16 cellular contexts compared by ENCODE assay signal in the genomic region with DNA sequence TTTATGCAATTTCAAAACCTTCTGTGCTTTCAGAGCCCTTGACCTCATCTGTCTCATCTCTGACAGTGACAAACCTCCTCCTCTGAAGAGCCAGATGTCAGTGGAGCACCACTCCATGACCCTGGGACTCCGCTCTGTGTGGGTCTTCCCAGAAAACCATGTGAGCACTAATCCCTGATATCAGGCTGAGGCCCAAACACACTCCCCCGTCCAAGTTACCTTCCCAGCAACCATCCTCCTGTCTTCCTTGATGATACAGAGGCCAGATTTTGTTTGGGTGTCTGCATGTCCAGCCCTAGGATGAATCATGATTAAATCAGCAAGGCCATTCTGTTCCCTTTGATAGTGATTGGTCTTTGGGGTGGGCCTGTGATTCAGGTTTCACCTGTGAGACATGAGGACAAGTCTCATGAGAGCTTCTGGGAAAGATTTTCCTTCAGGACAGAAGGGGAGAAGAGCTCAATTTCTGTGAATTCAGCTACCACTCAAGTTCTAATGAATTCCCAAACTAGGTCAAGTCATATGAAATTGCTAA.
"Had no signal": no experiment of that assay in that cellular context is flagged by ENCODE, and none has a peak within 500 bp of the region (broad histone marks: within the 10 kb centered on the region; RNA-seq: fewer than 3 reads in every experiment).

No MANE protein-coding gene starts in this region.

- H3K27ac ChIP-seq: ascending aorta, heart left ventricle, right atrium auricular region, SJSA1, skin epidermis, testis had no signal

- DNase-seq: activated CD4-positive, alpha-beta T cell treated with anti-CD3 and anti-CD28 coated beads, Interleukin-2, amount 50 U/mL, for 1 hour; activated CD4-positive, CD25-positive, alpha-beta regulatory T cell; activated CD8-positive, alpha-beta memory T cell treated with anti-CD3 and anti-CD28 coated beads for 24 hours; activated naive CD8-positive, alpha-beta T cell treated with anti-CD3 and anti-CD28 coated beads, Interleukin-2, amount 10 ng/mL, durations not matched to agents 7 days and 5 days; heart left ventricle; immature natural killer cell; left colon; naive thymus-derived CD8-positive, alpha-beta T cell; stimulated activated CD4-positive, alpha-beta T cell treated with anti-CD3 and anti-CD28 coated beads, Interleukin-15, amount 100 ng/mL, for 24 hours; stimulated activated CD4-positive, alpha-beta T cell treated with anti-CD3 and anti-CD28 coated beads, Interleukin-4, amount 100 ng/mL, for 1 hour; SW 1271; testis had no signal

- ATAC-seq: heart left ventricle; left colon; naive thymus-derived CD8-positive, alpha-beta T cell had no signal
